19 cellular contexts compared by ENCODE assay signal in the genomic region with DNA sequence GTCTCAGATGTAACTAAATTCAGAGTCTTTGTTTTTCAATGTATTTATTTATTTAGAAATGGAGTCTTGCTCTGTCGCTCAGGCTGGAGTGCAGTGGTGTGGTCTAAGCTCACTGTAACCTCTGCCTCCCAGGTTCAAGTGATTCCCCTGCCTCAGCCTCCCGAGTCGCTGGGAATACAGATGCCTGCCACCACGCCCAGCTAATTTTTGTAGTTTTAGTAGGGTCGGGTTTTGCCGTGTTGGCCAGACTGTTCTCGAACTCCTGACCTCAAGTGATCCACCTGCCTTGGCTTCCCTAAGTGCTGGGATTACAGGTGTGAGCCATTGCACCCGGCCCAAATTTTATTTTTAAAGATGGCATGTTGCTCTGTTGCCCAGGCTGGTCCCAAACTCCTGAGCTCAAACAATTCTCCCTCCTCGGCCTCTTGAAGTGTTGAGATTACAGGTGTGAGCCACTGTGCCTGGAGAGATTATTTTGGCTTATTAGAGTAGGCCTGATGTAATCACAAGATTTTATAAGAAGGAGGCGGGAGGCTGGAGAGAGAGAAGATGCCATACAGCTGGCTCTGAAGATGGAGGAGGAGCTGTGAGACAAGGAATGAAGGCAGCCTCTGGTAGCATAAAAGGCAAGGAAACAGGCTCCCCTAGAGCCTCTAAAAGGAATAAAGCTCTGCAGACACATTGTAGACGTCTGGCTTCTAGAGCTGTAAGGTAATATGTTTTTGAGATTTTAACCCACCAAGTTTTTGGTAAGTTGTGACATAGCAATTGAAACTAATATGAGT. TPM values are rescaled to one million over a fixed set of nuclear protein-coding genes. Genes with fewer than 3 reads are reported as not detected.
DNase-seq lines count a peak whose midpoint lies in the region; ATAC-seq and TF ChIP-seq lines count a peak whose summit lies in the region.
"Had no signal": no experiment of that assay in that cellular context is flagged by ENCODE, and none has a peak within 500 bp of the region (broad histone marks: within the 10 kb centered on the region; RNA-seq: fewer than 3 reads in every experiment).

No MANE protein-coding gene starts in this region.

- H3K36me3 ChIP-seq in cardiac muscle cell = no peaks in the 10 kb centered on the region
- H3K36me3 ChIP-seq in upper lobe of right lung = no peaks in the 10 kb centered on the region
- H3K36me3 ChIP-seq in breast epithelium = no peaks in the 10 kb centered on the region
- H3K36me3 ChIP-seq: esophagus squamous epithelium, SJSA1 had no signal

- intact Hi-C loops in cardiac septum (cut with DNase I) = no loop called here
- intact Hi-C loops in upper lobe of right lung (cut with DNase I) = no loop called here
- intact Hi-C loops in breast epithelium (cut with DNase I; ENCODE audit: low total_unique reads) = no loop called here

- H3K27ac Mint-ChIP-seq in type B pancreatic cell = no peak overlapping the region
- H3K27ac Mint-ChIP-seq: activated CD4-positive, alpha-beta T cell treated with anti-CD3 and anti-CD28 coated beads, Interleukin-2, amount 10 ng/mL, durations not matched to agents 24 days and 14 days; memory B cell; nephron progenitor cell had no signal

- ATAC-seq in upper lobe of right lung = peak; percentile 70
- ATAC-seq: PC-3 had no signal

- H3K4me3 ChIP-seq in cardiac muscle cell (no peak overlapping the region), astrocyte of the spinal cord (ENCODE audit: low read depth, low read length) (no peak overlapping the region), upper lobe of right lung (no peak overlapping the region), breast epithelium (no peak overlapping the region)
- H3K4me3 ChIP-seq: esophagus squamous epithelium, SJSA1 had no signal

- H3K27me3 Mint-ChIP-seq in type B pancreatic cell = no peaks in the 10 kb centered on the region
- H3K27me3 Mint-ChIP-seq: activated CD4-positive, alpha-beta T cell treated with anti-CD3 and anti-CD28 coated beads, Interleukin-2, amount 10 ng/mL, durations not matched to agents 24 days and 14 days had no signal

- peak in 1 of 2 donors; percentile 75 for DNase-seq in cardiac muscle cell (ENCODE audit: low read depth in 1 of 2, low spot score in 1 of 2)
- DNase-seq in cardiac septum (ENCODE audit: low spot score) = no peak
- DNase-seq in astrocyte of the spinal cord (ENCODE audit: low read depth, low spot score) = no peak
- DNase-seq in left kidney (ENCODE audit: low read depth, low spot score) = peak; percentile 16
- no peak for DNase-seq in upper lobe of right lung
- DNase-seq in breast epithelium (ENCODE audit: low spot score in 2 of 2) = no peak
- no peak for DNase-seq in type B pancreatic cell (ENCODE audit: extremely low spot score, unreplicated experiment)
- no peak for DNase-seq in activated naive CD4-positive, alpha-beta T cell (lab: John Stamatoyannopoulos, UW)
- DNase-seq: ACHN; activated CD4-positive, alpha-beta T cell treated with anti-CD3 and anti-CD28 coated beads, Interleukin-2, amount 10 ng/mL, durations not matched to agents 24 days and 14 days; activated CD8-positive, alpha-beta memory T cell treated with anti-CD3 and anti-CD28 coated beads, Interleukin-2, amount 50 U/mL, for 48 hours; COR-L47; esophagus squamous epithelium; NCI-H2081; NCI-H526 treated with DMSO at 0.1 percent for 48 hours; nephron progenitor cell; PC-3 had no signal

- no peak overlapping the region for H3K27ac ChIP-seq in cardiac muscle cell
- peak overlapping the region; percentile 27 for H3K27ac ChIP-seq in upper lobe of right lung
- no peak overlapping the region for H3K27ac ChIP-seq in breast epithelium
- H3K27ac ChIP-seq: SJSA1 had no signal

- no peak overlapping the region for H3K4me3 Mint-ChIP-seq in type B pancreatic cell
- H3K4me3 Mint-ChIP-seq: activated CD4-positive, alpha-beta T cell treated with anti-CD3 and anti-CD28 coated beads, Interleukin-2, amount 10 ng/mL, durations not matched to agents 24 days and 14 days; memory B cell; nephron progenitor cell had no signal

- peaks cover 4% of the 10 kb centered on the region for H3K27me3 ChIP-seq in cardiac muscle cell
- no peaks in the 10 kb centered on the region for H3K27me3 ChIP-seq in upper lobe of right lung
- H3K27me3 ChIP-seq in breast epithelium = no peaks in the 10 kb centered on the region
- H3K27me3 ChIP-seq: esophagus squamous epithelium, SJSA1 had no signal

- no peaks in the 10 kb centered on the region for H3K9me3 ChIP-seq in cardiac muscle cell (ENCODE audit: low read depth)
- no peaks in the 10 kb centered on the region for H3K9me3 ChIP-seq in upper lobe of right lung
- H3K9me3 ChIP-seq in breast epithelium = no peaks in the 10 kb centered on the region
- H3K9me3 ChIP-seq: SJSA1 had no signal

- H3K4me1 ChIP-seq in cardiac muscle cell (ENCODE audit: low read depth) (peaks cover 5% of the 10 kb centered on the region), upper lobe of right lung (peaks cover 10% of the 10 kb centered on the region), breast epithelium (no peaks in the 10 kb centered on the region)
- H3K4me1 ChIP-seq: SJSA1 had no signal

- H3K36me3 Mint-ChIP-seq in type B pancreatic cell = peaks cover 4% of the 10 kb centered on the region
- H3K36me3 Mint-ChIP-seq: memory B cell had no signal

- TF ChIP-seq POLR2A in breast epithelium (IDR thresholded peaks at IDR 0.05) = no peak

- in situ Hi-C loops in astrocyte of the spinal cord (cut with HindIII; ENCODE audit: low sequenced_read_pairs) = no loop called here

- H3K9me3 Mint-ChIP-seq in type B pancreatic cell = peaks cover 7% of the 10 kb centered on the region

- peaks cover 6% of the 10 kb centered on the region for H3K4me1 Mint-ChIP-seq in type B pancreatic cell (ENCODE audit: unreplicated experiment)

- peak; percentile 31 for TF ChIP-seq CTCF in cardiac muscle cell (IDR thresholded peaks at IDR 0.05; ENCODE audit: low read depth, low read length)
- TF ChIP-seq CTCF in astrocyte of the spinal cord (IDR thresholded peaks at IDR 0.05; ENCODE audit: low read depth, low read length) = peak; percentile 6
- TF ChIP-seq CTCF in upper lobe of right lung (IDR thresholded peaks at IDR 0.05) = peak; percentile 23
- no peak for TF ChIP-seq CTCF in breast epithelium (IDR thresholded peaks at IDR 0.05)
- TF ChIP-seq CTCF in type B pancreatic cell (conservative IDR thresholded peaks at IDR 0.05) = no peak

RNA-seq across cellular contexts. Expression of gene KLF9, which starts 12.9 kb away (rescaled TPM):
- total RNA-seq in cardiac muscle cell (0.28 and 0.30 TPM in 2 replicates), cardiac septum (19.0 TPM), upper lobe of right lung (91.0 TPM), breast epithelium (100 to 1,000 TPM; 129 to 223 (median 206) TPM), type B pancreatic cell (ENCODE audit: low replicate concordance) (16.7 and 21.6 TPM in 2 replicates)
- not detected in 2 replicates for polyA plus RNA-seq in cardiac muscle cell

Comparison
In these comparisons a context has a peak if more than half of its experiments do, and no peak if none do; other contexts are left out.
1. RNA of gene KLF9, which starts 12.9 kb away (total RNA-seq): 129 to 223 TPM in breast epithelium, 91.0 TPM in upper lobe of right lung (single experiment), 19.0 TPM in cardiac septum (single experiment) and 16.7 to 21.6 TPM in type B pancreatic cell; 0.28 to 0.30 TPM in cardiac muscle cell; every median in the first group is over 10 times any median in the second.
2. CTCF ChIP-seq: peak in cardiac muscle cell (single experiment), astrocyte of the spinal cord (single experiment) and upper lobe of right lung (single experiment); none in breast epithelium (0 of 3) and type B pancreatic cell (single experiment).